In genomic region chr3:178088930-178089329, GRCh38 we compare ENCODE assay signal across 31 cellular contexts.
DNase-seq lines count a peak whose midpoint lies in the region; ATAC-seq, FAIRE-seq and TF ChIP-seq lines count a peak whose summit lies in the region.
"Had no signal": no experiment of that assay in that cellular context is flagged by ENCODE, and none has a peak within 500 bp of the region (broad histone marks: within the 10 kb centered on the region; RNA-seq: fewer than 3 reads in every experiment).

No MANE protein-coding gene starts in this region.

- H3K27ac Mint-ChIP-seq in osteocyte (ENCODE audit: unreplicated experiment), result peak overlapping the region; percentile 46
- no peak overlapping the region for H3K27ac Mint-ChIP-seq in neural progenitor cell
- H3K27ac Mint-ChIP-seq: activated T-helper 1 cell treated with anti-CD3 and anti-CD28 coated beads, Interleukin-12 subunit alpha, Interleukin-12 subunit beta, Interleukin-2, Interleukin-4 antibody, amounts not matched to agents 30 ng/mL and 10 ng/mL and 1 ng/mL, durations not matched to agents 14 hours and 24 hours and 36 hours; effector memory CD8-positive, alpha-beta T cell; HFFc6; IgD-negative memory B cell; naive B cell had no signal

- H3K4me3 Mint-ChIP-seq in osteocyte (ENCODE audit: unreplicated experiment) (no peak overlapping the region), neural progenitor cell (no peak overlapping the region)
- H3K4me3 Mint-ChIP-seq: activated T-helper 1 cell treated with anti-CD3 and anti-CD28 coated beads, Interleukin-12 subunit alpha, Interleukin-12 subunit beta, Interleukin-2, Interleukin-4 antibody, amounts not matched to agents 30 ng/mL and 10 ng/mL and 1 ng/mL, durations not matched to agents 14 hours and 24 hours and 36 hours; effector memory CD8-positive, alpha-beta T cell; HFFc6; IgD-negative memory B cell; naive B cell had no signal

- no peak overlapping the region for H2AFZ ChIP-seq in neural progenitor cell (replicated peaks)

- H3K9me3 Mint-ChIP-seq in osteocyte (ENCODE audit: unreplicated experiment) (peaks cover 28% of the 10 kb centered on the region), neural progenitor cell (peaks cover 24% of the 10 kb centered on the region)
- H3K9me3 Mint-ChIP-seq: effector memory CD8-positive, alpha-beta T cell had no signal

- no peaks in the 10 kb centered on the region for H3K36me3 ChIP-seq in neural progenitor cell
- H3K36me3 ChIP-seq: heart left ventricle, SJCRH30, stomach, thyroid gland had no signal

- ATAC-seq in HG02798 (IDR thresholded peaks at IDR 0.05; ENCODE audit: poor library complexity, unreplicated experiment), result no peak
- ATAC-seq: activated CD4-positive, CD25-positive, alpha-beta regulatory T cell treated with anti-CD3 and anti-CD28 coated beads, Interleukin-2, amount 50 U/mL, for 24 hours; effector memory CD8-positive, alpha-beta T cell; heart left ventricle; left cardiac atrium had no signal

- H3K36me3 Mint-ChIP-seq in osteocyte (ENCODE audit: unreplicated experiment), result peaks cover 11% of the 10 kb centered on the region
- H3K36me3 Mint-ChIP-seq in neural progenitor cell, result peaks cover 2% of the 10 kb centered on the region
- H3K36me3 Mint-ChIP-seq: IgD-negative memory B cell, naive B cell had no signal

- H3K4me1 Mint-ChIP-seq in osteocyte (ENCODE audit: unreplicated experiment) (peaks cover 43% of the 10 kb centered on the region), neural progenitor cell (peaks cover 47% of the 10 kb centered on the region)

- no peak overlapping the region for H3K27ac ChIP-seq in neural progenitor cell
- H3K27ac ChIP-seq: C4-2B, heart left ventricle, SJCRH30, stomach, thyroid gland had no signal

- H3K79me2 ChIP-seq in neural progenitor cell (ENCODE audit: low read depth), result no peaks in the 10 kb centered on the region

- no peak for TF ChIP-seq CTCF in osteocyte (IDR thresholded peaks at IDR 0.05)
- TF ChIP-seq CTCF in neural progenitor cell (IDR thresholded peaks at IDR 0.05), result no peak

- H3K9ac ChIP-seq in neural progenitor cell, result no peak overlapping the region

- H3K4me1 ChIP-seq in neural progenitor cell, result peaks cover 24% of the 10 kb centered on the region

- H4K20me1 ChIP-seq in neural progenitor cell (ENCODE audit: low read depth), result no peaks in the 10 kb centered on the region

- H3K27me3 Mint-ChIP-seq in osteocyte (ENCODE audit: unreplicated experiment), result no peaks in the 10 kb centered on the region
- no peaks in the 10 kb centered on the region for H3K27me3 Mint-ChIP-seq in neural progenitor cell (ENCODE audit: insufficient read depth, low read depth)

- DNase-seq in HuH-7 (ENCODE audit: low spot score) (peak; percentile 21), NCI-H2081 (lab: John Stamatoyannopoulos, UW) (peak; percentile 91 to 98), osteocyte (ENCODE audit: extremely low spot score, unreplicated experiment) (no peak), neural progenitor cell (ENCODE audit: low spot score) (no peak), AG08395 (ENCODE audit: low spot score) (no peak), kidney glomerular epithelial cell (lab: John Stamatoyannopoulos, UW) (no peak)
- DNase-seq: activated CD4-positive, alpha-beta T cell treated with anti-CD3 and anti-CD28 coated beads, Interleukin-2, amount 50 U/mL, for 48 hours; activated naive CD4-positive, alpha-beta T cell treated with anti-CD3 and anti-CD28 coated beads, Interleukin-2, amount 50 U/mL, for 16 hours; amniotic stem cell; effector memory CD8-positive, alpha-beta T cell; erythroblast; heart left ventricle; HFFc6; left cardiac atrium; naive B cell; NCI-H1048; NCI-H2107; occipital lobe; retina; SJCRH30; stimulated activated CD4-positive, alpha-beta T cell treated with anti-CD3 and anti-CD28 coated beads, Interleukin-2, amount 100 ng/mL, for 24 hours; stomach; thyroid gland had no signal

- H3K9me3 ChIP-seq in neural progenitor cell (ENCODE audit: low read depth), result no peaks in the 10 kb centered on the region
- H3K9me3 ChIP-seq: SJCRH30, stomach, thyroid gland had no signal

- no peak overlapping the region for H3K4me2 ChIP-seq in neural progenitor cell

- FAIRE-seq in TTC549 (lab: Jason Lieb, UNC), result peak; percentile 98
- FAIRE-seq: bronchial epithelial cell, GM12892 had no signal

- no peaks in the 10 kb centered on the region for H3F3A ChIP-seq in neural progenitor cell (ENCODE audit: low read depth)

- H3K27me3 ChIP-seq in neural progenitor cell, result no peaks in the 10 kb centered on the region
- H3K27me3 ChIP-seq: heart left ventricle, SJCRH30, stomach, thyroid gland had no signal

- no peak overlapping the region for H3K4me3 ChIP-seq in neural progenitor cell
- H3K4me3 ChIP-seq: heart left ventricle, SJCRH30, stomach, thyroid gland had no signal

Comparison
In these comparisons a context has a peak if more than half of its experiments do, and no peak if none do; other contexts are left out.
1. DNase-seq: peak in HuH-7 (single experiment) and NCI-H2081 (2 of 2); none in osteocyte (single experiment), neural progenitor cell (single experiment), AG08395 (single experiment) and kidney glomerular epithelial cell (single experiment).